Comparison of ENCODE assay signal across 1 cellular context in genomic region chr3:83941990-83942710, GRCh38.
TF ChIP-seq lines count a peak whose summit lies in the region.

No MANE protein-coding gene starts in this region.

TF ChIP-seq in GM23338, 12 proteins besides CTCF, POLR2A, EP300 and RAD21 (continued from another document):
- TF ChIP-seq REST (IDR thresholded peaks at IDR 0.05; ENCODE audit: unreplicated experiment) (no peak), ETS1 (IDR thresholded peaks at IDR 0.05) (no peak)
